10 cellular contexts compared by ENCODE assay signal in genomic region chr2:242031481-242032019, GRCh38.
DNase-seq lines count a peak whose midpoint lies in the region; ATAC-seq and TF ChIP-seq lines count a peak whose summit lies in the region.
"Had no signal": no experiment of that assay in that cellular context is flagged by ENCODE, and none has a peak within 500 bp of the region (broad histone marks: within the 10 kb centered on the region; RNA-seq: fewer than 3 reads in every experiment).

No MANE protein-coding gene starts in this region.

- H3K4me1 Mint-ChIP-seq in CD8-positive, alpha-beta memory T cell = peaks cover 48 to 59% (median 59%) of the 10 kb centered on the region in 3 donors
- peaks cover 15% of the 10 kb centered on the region for H3K4me1 Mint-ChIP-seq in activated naive CD8-positive, alpha-beta T cell treated with anti-CD3 and anti-CD28 coated beads, Interleukin-2, amount 10 ng/mL, durations not matched to agents 7 days and 5 days
- peaks cover 14 to 43% of the 10 kb centered on the region in 2 donors for H3K4me1 Mint-ChIP-seq in natural killer cell

- ATAC-seq in activated naive CD8-positive, alpha-beta T cell treated with anti-CD3 and anti-CD28 coated beads, Interleukin-2, amount 10 ng/mL, durations not matched to agents 7 days and 5 days (ENCODE audit: low read depth) = peak; percentile 86
- peak; percentile 82 to 98 (median 95) for ATAC-seq in natural killer cell

- peaks cover 2 to 9% (median 4%) of the 10 kb centered on the region in 3 donors for H3K36me3 Mint-ChIP-seq in CD8-positive, alpha-beta memory T cell
- H3K36me3 Mint-ChIP-seq in activated naive CD8-positive, alpha-beta T cell treated with anti-CD3 and anti-CD28 coated beads, Interleukin-2, amount 10 ng/mL, durations not matched to agents 7 days and 5 days = no peaks in the 10 kb centered on the region
- no peaks in the 10 kb centered on the region for H3K36me3 Mint-ChIP-seq in natural killer cell

- no peaks in the 10 kb centered on the region for H3K9me3 Mint-ChIP-seq in CD8-positive, alpha-beta memory T cell
- no peaks in the 10 kb centered on the region for H3K9me3 Mint-ChIP-seq in activated naive CD8-positive, alpha-beta T cell treated with anti-CD3 and anti-CD28 coated beads, Interleukin-2, amount 10 ng/mL, durations not matched to agents 7 days and 5 days
- H3K9me3 Mint-ChIP-seq in natural killer cell = no peaks in the 10 kb centered on the region

- peaks cover 2% of the 10 kb centered on the region for H3K27me3 ChIP-seq in CD8-positive, alpha-beta memory T cell (ENCODE audit: insufficient read depth, low read length, poor library complexity, severe bottlenecking)
- no peaks in the 10 kb centered on the region for H3K27me3 ChIP-seq in SU-DHL-6 (ENCODE audit: low read length)
- H3K27me3 ChIP-seq: dorsolateral prefrontal cortex had no signal

- peak overlapping the region; percentile 81 to 95 (median 92) for H3K27ac Mint-ChIP-seq in CD8-positive, alpha-beta memory T cell
- peak overlapping the region; percentile 40 for H3K27ac Mint-ChIP-seq in activated naive CD8-positive, alpha-beta T cell treated with anti-CD3 and anti-CD28 coated beads, Interleukin-2, amount 10 ng/mL, durations not matched to agents 7 days and 5 days
- peak overlapping the region; percentile 53 to 56 for H3K27ac Mint-ChIP-seq in natural killer cell

- CTCF ChIA-PET in CD8-positive, alpha-beta memory T cell (lab: Charles Lee) = interaction anchor here (1.1 to 2.7 kb wide), 2 partner anchors 10 to 29 kb away, joined by 3 to 15 read pairs; no protein-coding TSS in a partner anchor

- H3K4me2 ChIP-seq in SU-DHL-6 (ENCODE audit: low read depth, low read length, poor library complexity, severe bottlenecking) = peak overlapping the region; percentile 28

- H3K4me3 ChIP-seq in CD8-positive, alpha-beta memory T cell (ENCODE audit: low read length) = peak overlapping the region; percentile 81
- H3K4me3 ChIP-seq in SU-DHL-6 (ENCODE audit: insufficient read depth, low read length, poor library complexity, severe bottlenecking) = no peak overlapping the region
- H3K4me3 ChIP-seq: dorsolateral prefrontal cortex, thoracic aorta had no signal

- H3F3A ChIP-seq in SU-DHL-6 (ENCODE audit: insufficient read depth) = no peaks in the 10 kb centered on the region

- no peaks in the 10 kb centered on the region for H3K79me2 ChIP-seq in SU-DHL-6 (ENCODE audit: insufficient read depth, low read length)

- intact Hi-C loops in natural killer cell (cut with micrococcal nuclease) = no loop called here

- peak; percentile 30 to 82 (median 78) for DNase-seq in CD8-positive, alpha-beta memory T cell
- DNase-seq in activated naive CD8-positive, alpha-beta T cell treated with anti-CD3 and anti-CD28 coated beads, Interleukin-2, amount 10 ng/mL, durations not matched to agents 7 days and 5 days = peak; percentile 53
- peak; percentile 50 for DNase-seq in natural killer cell
- no peak for DNase-seq in NCI-H526 (lab: John Stamatoyannopoulos, UW)
- DNase-seq in NCI-H2029 (lab: John Stamatoyannopoulos, UW) = no peak
- no peak for DNase-seq in T1000 (lab: John Stamatoyannopoulos, UW)
- no peak for DNase-seq in cerebellum (ENCODE audit: low spot score)

- no peaks in the 10 kb centered on the region for H3K36me3 ChIP-seq in CD8-positive, alpha-beta memory T cell (ENCODE audit: insufficient read depth, low read length)
- no peaks in the 10 kb centered on the region for H3K36me3 ChIP-seq in SU-DHL-6 (ENCODE audit: low read length)
- H3K36me3 ChIP-seq: thoracic aorta had no signal

- peaks cover 13 to 38% of the 10 kb centered on the region in 2 donors for H3K27me3 Mint-ChIP-seq in CD8-positive, alpha-beta memory T cell
- peaks cover 30% of the 10 kb centered on the region for H3K27me3 Mint-ChIP-seq in activated naive CD8-positive, alpha-beta T cell treated with anti-CD3 and anti-CD28 coated beads, Interleukin-2, amount 10 ng/mL, durations not matched to agents 7 days and 5 days
- H3K27me3 Mint-ChIP-seq in natural killer cell (ENCODE audit: low read depth in 2 of 2) = peaks cover 36 to 78% of the 10 kb centered on the region in 2 donors

- H3K4me1 ChIP-seq in CD8-positive, alpha-beta memory T cell (ENCODE audit: insufficient read depth, low read length) = peaks cover 29% of the 10 kb centered on the region

- POLR2A ChIA-PET in CD8-positive, alpha-beta memory T cell (lab: Charles Lee) = no interaction called here
- POLR2A ChIA-PET in activated naive CD8-positive, alpha-beta T cell treated with anti-CD3 and anti-CD28 coated beads, Interleukin-2, amount 10 ng/mL, durations not matched to agents 7 days and 5 days (lab: Charles Lee) = no interaction called here

- H3K9me2 ChIP-seq in SU-DHL-6 (replicated peaks; ENCODE audit: insufficient read depth, low read length) = no peaks in the 10 kb centered on the region

- peak overlapping the region; percentile 87 to 92 (median 89) for H3K4me3 Mint-ChIP-seq in CD8-positive, alpha-beta memory T cell
- H3K4me3 Mint-ChIP-seq in activated naive CD8-positive, alpha-beta T cell treated with anti-CD3 and anti-CD28 coated beads, Interleukin-2, amount 10 ng/mL, durations not matched to agents 7 days and 5 days = peak overlapping the region; percentile 73
- H3K4me3 Mint-ChIP-seq in natural killer cell = peak overlapping the region; percentile 65

- no peak overlapping the region for H3K9ac ChIP-seq in SU-DHL-6 (ENCODE audit: low read length)

- H4K20me1 ChIP-seq in SU-DHL-6 (ENCODE audit: low read depth, low read length) = no peaks in the 10 kb centered on the region

- no peak overlapping the region for H2AFZ ChIP-seq in SU-DHL-6 (ENCODE audit: low read depth, low read length, severe bottlenecking)

- no peaks in the 10 kb centered on the region for H3K9me3 ChIP-seq in CD8-positive, alpha-beta memory T cell (ENCODE audit: low read length)
- no peaks in the 10 kb centered on the region for H3K9me3 ChIP-seq in SU-DHL-6 (ENCODE audit: insufficient read depth, low read length)
- H3K9me3 ChIP-seq: thoracic aorta had no signal

- H3K27ac ChIP-seq in CD8-positive, alpha-beta memory T cell (ENCODE audit: low read depth, low read length) = no peak overlapping the region
- no peak overlapping the region for H3K27ac ChIP-seq in SU-DHL-6 (ENCODE audit: low read depth, low read length)
- H3K27ac ChIP-seq: dorsolateral prefrontal cortex, thoracic aorta had no signal

- no peak for TF ChIP-seq CTCF in SU-DHL-6 (IDR thresholded peaks at IDR 0.05; ENCODE audit: insufficient read depth, low read length, poor library complexity, severe bottlenecking)
- no peak for TF ChIP-seq CTCF in natural killer cell (IDR thresholded peaks at IDR 0.05)

Comparison
In these comparisons a context has a peak if more than half of its experiments do, and no peak if none do; other contexts are left out.
1. DNase-seq: peak in CD8-positive, alpha-beta memory T cell (5 of 5), activated naive CD8-positive, alpha-beta T cell treated with anti-CD3 and anti-CD28 coated beads, Interleukin-2, amount 10 ng/mL, durations not matched to agents 7 days and 5 days (single experiment) and natural killer cell (single experiment); none in NCI-H526 (0 of 2), NCI-H2029 (single experiment), T1000 (single experiment) and cerebellum (single experiment).
2. H3K27ac Mint-ChIP-seq: peak in every context shown above with its lines; median percentile 92 in CD8-positive, alpha-beta memory T cell; 54 in natural killer cell; 40 in activated naive CD8-positive, alpha-beta T cell treated with anti-CD3 and anti-CD28 coated beads, Interleukin-2, amount 10 ng/mL, durations not matched to agents 7 days and 5 days.
3. Peak in every context shown above with its lines, with median percentiles within 50 percentile points of each other: H3K4me3 Mint-ChIP-seq.